In the genomic region with DNA sequence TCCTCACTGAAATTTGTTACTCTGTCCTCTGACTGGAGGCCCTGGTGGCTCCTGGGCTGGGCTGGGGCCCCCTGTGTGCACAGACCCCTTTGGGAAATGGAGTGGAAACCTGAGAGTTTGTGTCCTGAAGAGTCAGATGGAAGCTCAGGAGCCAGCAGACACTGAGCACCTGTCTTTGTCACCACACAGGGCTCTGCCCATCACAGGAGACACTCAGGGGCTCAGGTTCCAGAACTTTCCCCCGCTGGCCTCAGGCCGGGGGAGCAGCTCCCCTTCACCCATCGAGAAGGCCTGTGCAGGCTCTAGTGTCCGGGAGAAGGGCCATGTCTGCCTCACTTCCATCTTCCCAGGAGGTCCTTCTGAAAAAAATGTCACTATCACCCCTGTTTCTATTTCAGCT, we compare ENCODE assay signal across 20 cellular contexts. TPM values are rescaled to one million over a fixed set of nuclear protein-coding genes. Genes with fewer than 3 reads are reported as not detected.
A peak's percentile ranks its signal among the peaks of the same experiment; 100 is the strongest.
DNase-seq lines count a peak whose midpoint lies in the region; ATAC-seq and TF ChIP-seq lines count a peak whose summit lies in the region.
"Had no signal": no experiment of that assay in that cellular context is flagged by ENCODE, and none has a peak within 500 bp of the region (broad histone marks: within the 10 kb centered on the region; RNA-seq: fewer than 3 reads in every experiment).

No MANE protein-coding gene starts in this region.

- H3K9me1 ChIP-seq in IMR-90 (ENCODE audit: insufficient read depth, low read length) = peaks cover 4% of the 10 kb centered on the region

- peak overlapping the region; percentile 26 for H2BK12ac ChIP-seq in trophoblast cell (ENCODE audit: low read length)

- peaks cover 8% of the 10 kb centered on the region for H3K27me3 ChIP-seq in IMR-90 (ENCODE audit: control insufficient read depth, insufficient read depth, low read length)
- no peaks in the 10 kb centered on the region for H3K27me3 ChIP-seq in trophoblast cell (ENCODE audit: insufficient read depth, low read length)

- CTCF ChIA-PET in HEK293 (lab: Yijun Ruan, JAX) = interaction anchor here (0.7 to 3.4 kb wide), 8 partner anchors 18 to 1576 kb away, joined by 3 to 14 read pairs (median 4); no protein-coding TSS in a partner anchor
- CTCF ChIA-PET in IMR-90 (lab: Yijun Ruan, JAX) = no interaction called here

- H3K9me3 Mint-ChIP-seq in stimulated activated naive B cell treated with anti-CD40 and anti-IgM and Interleukin-4, amounts not matched to agents 10 μg/mL and 1 μg/mL and 100 μg/mL, for 72 hours = no peaks in the 10 kb centered on the region
- H3K9me3 Mint-ChIP-seq: CD4-positive, CD25-positive, alpha-beta regulatory T cell; CD8-positive, alpha-beta memory T cell; H9 had no signal

- no peak overlapping the region for H3K14ac ChIP-seq in IMR-90 (replicated peaks; ENCODE audit: low read depth, low read length)
- H3K14ac ChIP-seq in trophoblast cell (ENCODE audit: low read length) = no peak overlapping the region

- H3K4me2 ChIP-seq in IMR-90 (ENCODE audit: low read depth, low read length) (no peak overlapping the region), trophoblast cell (ENCODE audit: low read length) (no peak overlapping the region)

- no peak for TF ChIP-seq CTCF in HEK293 (tag by site-specific recombination; IDR thresholded peaks at IDR 0.05)
- TF ChIP-seq CTCF in IMR-90 (conservative IDR thresholded peaks at IDR 0.05; ENCODE audit: low read depth, low read length) = no peak

- in situ Hi-C loops in IMR-90 (cut with MboI; ENCODE audit: low sequenced_read_pairs) = loop anchor here (10.0 kb wide), 2 partner anchors 580 to 1570 kb away; no protein-coding TSS in a partner anchor

- dilution Hi-C loops in IMR-90 (cut with HindIII; ENCODE audit: low sequenced_read_pairs, unreplicated experiment) = no loop called here

- H3K4ac ChIP-seq in IMR-90 (ENCODE audit: low read depth, low read length) (peak overlapping the region; percentile 15; the same call in 1 of the 2 replicates), trophoblast cell (ENCODE audit: low read depth, low read length) (no peak overlapping the region)

- H2BK5ac ChIP-seq in IMR-90 (ENCODE audit: low read depth, low read length, poor library complexity, severe bottlenecking) = no peak overlapping the region
- H2BK5ac ChIP-seq in trophoblast cell (ENCODE audit: low read depth, low read length, poor library complexity) = no peak overlapping the region

- intact Hi-C loops in IMR-90 (cut with micrococcal nuclease) = loop anchor here (5.0 to 10.0 kb wide), 3 partner anchors 257 to 1320 kb away; no protein-coding TSS in a partner anchor

- DNase-seq in IMR-90 (no peak), islet precursor cell (peak; percentile 29), trophoblast cell (no peak), HCEC 1CT (no peak), NCI-H187 (lab: John Stamatoyannopoulos, UW) (no peak)
- DNase-seq in stimulated activated naive B cell treated with anti-CD40 and anti-IgM and Interleukin-4, amounts not matched to agents 10 μg/mL and 1 μg/mL and 100 μg/mL, for 72 hours = no peak
- DNase-seq: ACHN; BE2C; C1 segment of cervical spinal cord; CD4-positive, CD25-positive, alpha-beta regulatory T cell; CD8-positive, alpha-beta memory T cell; COR-L47; DMS 273 treated with DMSO at 0.1 percent for 48 hours; DMS53; DND-41; EL; GOT3; H9 had no signal

- no peak overlapping the region for H4K8ac ChIP-seq in IMR-90 (ENCODE audit: low read depth in 2 of 2, low read length in 2 of 2)
- no peak overlapping the region for H4K8ac ChIP-seq in trophoblast cell (ENCODE audit: low read depth, low read length)

- no peak overlapping the region for H3K27ac Mint-ChIP-seq in stimulated activated naive B cell treated with anti-CD40 and anti-IgM and Interleukin-4, amounts not matched to agents 10 μg/mL and 1 μg/mL and 100 μg/mL, for 72 hours
- H3K27ac Mint-ChIP-seq: CD8-positive, alpha-beta memory T cell; H9 had no signal

- no peak overlapping the region for H4K5ac ChIP-seq in IMR-90 (ENCODE audit: low read depth, low read length)

- H3K4me3 ChIP-seq in HEK293 (ENCODE audit: low read depth, low read length) = no peak overlapping the region
- H3K4me3 ChIP-seq in IMR-90 (ENCODE audit: insufficient read depth, low read depth, low read length) = no peak overlapping the region
- no peak overlapping the region for H3K4me3 ChIP-seq in trophoblast cell (ENCODE audit: low read depth, low read length)
- H3K4me3 ChIP-seq: GM12878 had no signal

- H3K79me1 ChIP-seq in IMR-90 (ENCODE audit: low read depth in 1 of 2, low read length in 2 of 2) (0 out of 4 replicates have a peak, but pooled peaks cover 0 to 5% of the 10 kb centered on the region in 2 experiments), trophoblast cell (ENCODE audit: low read length) (peaks cover 17% of the 10 kb centered on the region)

- H2AK5ac ChIP-seq in IMR-90 (ENCODE audit: low read depth, low read length) (no peak overlapping the region), trophoblast cell (ENCODE audit: low read length) (peak overlapping the region; percentile 49)

- TF ChIP-seq POLR2A in IMR-90 (IDR thresholded peaks at IDR 0.05; ENCODE audit: low read depth, low read length) = no peak

- H3K27ac ChIP-seq in HEK293 (ENCODE audit: extremely low read depth, low read depth, low read length) = no peak overlapping the region; the same call in 1 of the 2 replicates
- H3K27ac ChIP-seq in IMR-90 (ENCODE audit: insufficient read depth, low read length) = no peak overlapping the region
- H3K27ac ChIP-seq in trophoblast cell (ENCODE audit: low read depth, low read length) = no peak overlapping the region

- WGBS in IMR-90 (ENCODE audit: extremely low coverage in 2 of 2, insufficient read length in 1 of 2), 2 experiments = no CpG with 5 or more reads among the region's 4 CpGs
- WGBS in trophoblast cell (ENCODE audit: extremely low coverage, insufficient coverage, insufficient read length) = no CpG with 5 or more reads among the region's 4 CpGs

- H4K91ac ChIP-seq in IMR-90 (ENCODE audit: insufficient read depth, low read depth, low read length) (peak overlapping the region; percentile 7; the same call in 1 of the 2 replicates), trophoblast cell (ENCODE audit: low read depth, low read length) (no peak overlapping the region)

- no peak overlapping the region for H3K9ac ChIP-seq in IMR-90 (ENCODE audit: low read depth, low read length)
- H3K9ac ChIP-seq in trophoblast cell (ENCODE audit: low read length) = no peak overlapping the region

- peak overlapping the region; percentile 32 for H2AK9ac ChIP-seq in IMR-90 (replicated peaks; ENCODE audit: low read depth, low read length, poor library complexity)

- no peaks in the 10 kb centered on the region for H3K36me3 ChIP-seq in HEK293 (ENCODE audit: control insufficient read depth in 2 of 2, insufficient read depth in 1 of 2, low read length in 2 of 2)
- no peaks in the 10 kb centered on the region for H3K36me3 ChIP-seq in IMR-90 (ENCODE audit: control insufficient read depth, insufficient read depth, low read length)
- H3K36me3 ChIP-seq in trophoblast cell (ENCODE audit: control insufficient read depth in 1 of 2, insufficient read depth in 2 of 2, low read length in 2 of 2) = no peaks in the 10 kb centered on the region
- H3K36me3 ChIP-seq: BE2C had no signal

- TF ChIP-seq RAD21 in IMR-90 (IDR thresholded peaks at IDR 0.05; ENCODE audit: low read length) = no peak

- H3K27me3 Mint-ChIP-seq in stimulated activated naive B cell treated with anti-CD40 and anti-IgM and Interleukin-4, amounts not matched to agents 10 μg/mL and 1 μg/mL and 100 μg/mL, for 72 hours = peaks cover 40 to 54% of the 10 kb centered on the region in 2 donors

- no TSS peak for BruUV-seq in IMR-90 (replicated peaks; lab: Mats Ljungman, UMichigan)

- peak overlapping the region; percentile 48; the same call in 1 of the 3 replicates for H2BK15ac ChIP-seq in IMR-90 (ENCODE audit: low read depth, low read length)

- H3K56ac ChIP-seq in IMR-90 (ENCODE audit: extremely low read depth, insufficient read depth, low read length) = no peak overlapping the region

- POLR2A ChIA-PET in HEK293 (lab: Yijun Ruan, JAX) = no interaction called here
- POLR2A ChIA-PET in IMR-90 (lab: Charles Lee; ENCODE audit: unreplicated experiment) = no interaction called here

- no peaks in the 10 kb centered on the region for H3K36me3 Mint-ChIP-seq in stimulated activated naive B cell treated with anti-CD40 and anti-IgM and Interleukin-4, amounts not matched to agents 10 μg/mL and 1 μg/mL and 100 μg/mL, for 72 hours
- H3K36me3 Mint-ChIP-seq: CD4-positive, CD25-positive, alpha-beta regulatory T cell; CD8-positive, alpha-beta memory T cell had no signal

- H3K4me3 Mint-ChIP-seq in stimulated activated naive B cell treated with anti-CD40 and anti-IgM and Interleukin-4, amounts not matched to agents 10 μg/mL and 1 μg/mL and 100 μg/mL, for 72 hours = no peak overlapping the region
- H3K4me3 Mint-ChIP-seq: CD4-positive, CD25-positive, alpha-beta regulatory T cell; H9 had no signal

- H3K9me3 ChIP-seq in HEK293 (ENCODE audit: control insufficient read depth, insufficient read depth, low read depth, low read length) (no peaks in the 10 kb centered on the region), IMR-90 (ENCODE audit: control insufficient read depth, insufficient read depth, low read length) (no peaks in the 10 kb centered on the region), trophoblast cell (ENCODE audit: insufficient read depth, low read depth, low read length) (no peaks in the 10 kb centered on the region)
- H3K9me3 ChIP-seq: BE2C had no signal

- peaks cover 6% of the 10 kb centered on the region; the same call in 1 of the 2 replicates for H3K4me1 ChIP-seq in HEK293 (ENCODE audit: control insufficient read depth, insufficient read depth, low read length)
- peaks cover 10% of the 10 kb centered on the region for H3K4me1 ChIP-seq in IMR-90 (ENCODE audit: control insufficient read depth, insufficient read depth, low read length)
- H3K4me1 ChIP-seq in trophoblast cell (ENCODE audit: control insufficient read depth in 1 of 2, insufficient read depth in 2 of 2, low read length in 2 of 2) = peaks cover 10 to 15% of the 10 kb centered on the region in 2 experiments
- H3K4me1 ChIP-seq: BE2C had no signal

- H2BK20ac ChIP-seq in IMR-90 (ENCODE audit: low read depth, low read length) = no peak overlapping the region

- H3K79me2 ChIP-seq in trophoblast cell (ENCODE audit: control insufficient read depth, insufficient read depth, low read length, poor library complexity) = no peaks in the 10 kb centered on the region

- no peak overlapping the region for H4K12ac ChIP-seq in trophoblast cell (ENCODE audit: low read depth, low read length)

- ATAC-seq in IMR-90 (ENCODE audit: low read depth) = no peak
- ATAC-seq in stimulated activated naive B cell treated with anti-CD40 and anti-IgM and Interleukin-4, amounts not matched to agents 10 μg/mL and 1 μg/mL and 100 μg/mL, for 72 hours (replicated peaks) = no peak
- ATAC-seq: GM12878 had no signal

- H2BK120ac ChIP-seq in IMR-90 (ENCODE audit: low read depth, low read length) = no peak overlapping the region
- no peak overlapping the region for H2BK120ac ChIP-seq in trophoblast cell (ENCODE audit: insufficient read depth, low read length, poor library complexity)

- H3K4me1 Mint-ChIP-seq in stimulated activated naive B cell treated with anti-CD40 and anti-IgM and Interleukin-4, amounts not matched to agents 10 μg/mL and 1 μg/mL and 100 μg/mL, for 72 hours = peaks cover 9 to 33% of the 10 kb centered on the region in 2 donors

- peak overlapping the region; percentile 9 for H2AFZ ChIP-seq in IMR-90 (replicated peaks; ENCODE audit: low read length, poor library complexity)
- H2AFZ ChIP-seq in trophoblast cell (ENCODE audit: insufficient read depth, low read length, poor library complexity) = no peak overlapping the region

- H4K20me1 ChIP-seq in IMR-90 (ENCODE audit: insufficient read depth, low read length) = no peaks in the 10 kb centered on the region

- no peak overlapping the region for H3K18ac ChIP-seq in IMR-90 (ENCODE audit: low read depth, low read length)
- no peak overlapping the region for H3K18ac ChIP-seq in trophoblast cell (ENCODE audit: low read length)

- H3K23ac ChIP-seq in IMR-90 (ENCODE audit: low read depth, low read length) (no peak overlapping the region), trophoblast cell (ENCODE audit: low read length) (no peak overlapping the region)

RNA-seq across cellular contexts. Expression of a gene that starts 22.3 kb away (rescaled TPM):
- 111 and 124 TPM in 2 replicates for total RNA-seq in IMR-90 (2012; rRNA removed)
- 92.3 and 97.1 TPM in 2 replicates for polyA plus RNA-seq in IMR-90 (2012; rRNA removed)
- polyA plus RNA-seq in IMR-90 (2012; cell fraction: cytosol; rRNA removed) = 54.3 and 69.2 TPM in 2 replicates
- 219 and 253 TPM in 2 replicates for polyA plus RNA-seq in IMR-90 (2012; cell fraction: nucleus; rRNA removed; ENCODE audit: low replicate concordance)
- polyA plus RNA-seq in trophoblast cell (2013) = 38.5 and 39.4 TPM in 2 replicates
